ENCODE assay signal across 8 cellular contexts in genomic region chr14:93984987-93985410, GRCh38. TPM values are rescaled to one million over a fixed set of nuclear protein-coding genes. Genes with fewer than 3 reads are reported as not detected.
DNase-seq lines count a peak whose midpoint lies in the region; ATAC-seq, FAIRE-seq and TF ChIP-seq lines count a peak whose summit lies in the region.

No MANE protein-coding gene starts in this region.

- no peaks in the 10 kb centered on the region for H3K9me3 ChIP-seq in H1 (ENCODE audit: insufficient read depth in 2 of 2, low read depth in 1 of 2, low read length in 1 of 2)

- 62% methylated on average over 7 of the region's 7 CpGs; no CpG with 5 or more reads in 1 of the 2 experiments for WGBS in H1 (ENCODE audit: extremely low coverage in 1 of 2, insufficient coverage in 1 of 2, insufficient read length in 1 of 2, insufficient replicate concordance in 2 of 2, low coverage in 1 of 2, low lambda C conversion rate in 2 of 2, missing lambda C conversion rate in 1 of 2), 2 experiments

- no peak overlapping the region for H2BK120ac ChIP-seq in H1 (replicated peaks; ENCODE audit: low read depth, low read length)

- H3K27ac ChIP-seq in H1 (ENCODE audit: low read depth, low read length) = no peak overlapping the region

- H3K4me1 ChIP-seq in H1 (replicated peaks in 1 of 4; ENCODE audit: control insufficient read depth in 3 of 4, insufficient read depth in 4 of 4, low read length in 3 of 4) = peaks cover 0 to 14% (median 8%) of the 10 kb centered on the region in 4 experiments; a peak in 4 of 7 replicates

- H3K4me2 ChIP-seq in H1 (ENCODE audit: insufficient read depth in 1 of 2, low read depth in 2 of 2, low read length in 2 of 2) = no peak overlapping the region

- peak overlapping the region; percentile 61; the same call in 1 of the 2 replicates for H2BK20ac ChIP-seq in H1 (ENCODE audit: low read length)

- no peak overlapping the region for H3K9ac ChIP-seq in H1 (replicated peaks in 1 of 4; ENCODE audit: extremely low read depth in 1 of 4, low read depth in 3 of 4, low read length in 3 of 4)

- no peak overlapping the region for H3K4ac ChIP-seq in H1 (replicated peaks; ENCODE audit: insufficient read length, low read depth, low read length)

- no peak for TF ChIP-seq POLR2A in H1 (IDR thresholded peaks at IDR 0.05; ENCODE audit: control extremely low read depth in 1 of 2, low read depth in 2 of 2, low read length in 2 of 2)

- no peak overlapping the region for H3K23ac ChIP-seq in H1 (ENCODE audit: insufficient read length)

- TF ChIP-seq CTCF in H1 (IDR thresholded peaks at IDR 0.05; ENCODE audit: control extremely low read depth in 1 of 3, insufficient read depth in 1 of 3, low read depth in 1 of 3, low read length in 3 of 3) = peak; percentile 50 to 64 (median 62)

- no peaks in the 10 kb centered on the region for H4K20me1 ChIP-seq in H1 (replicated peaks in 1 of 2; ENCODE audit: control insufficient read depth in 1 of 2, insufficient read depth in 2 of 2, low read length in 2 of 2)

- H3K27me3 ChIP-seq in H1 (replicated peaks in 1 of 4; ENCODE audit: control insufficient read depth in 3 of 4, extremely low read depth in 1 of 4, insufficient read depth in 3 of 4, low read length in 3 of 4) = no peaks in the 10 kb centered on the region; a peak in 1 of 7 replicates

- no peak overlapping the region for H3K4me3 ChIP-seq in H1 (ENCODE audit: extremely low read depth in 1 of 4, insufficient read depth in 2 of 4, low read depth in 3 of 4, low read length in 4 of 4)

- H3K14ac ChIP-seq in H1 (ENCODE audit: insufficient read length) = no peak overlapping the region

- no peaks in the 10 kb centered on the region for H3K79me1 ChIP-seq in H1 (ENCODE audit: low read depth, low read length)

- no peak overlapping the region for H4K5ac ChIP-seq in H1 (ENCODE audit: insufficient read length, low read depth, low read length)

- 0 out of 2 replicates have a peak overlapping the region, but pooled peaks have one; percentile 5 for H4K8ac ChIP-seq in H1 (ENCODE audit: extremely low read depth, insufficient read depth, low read length)

- CTCF ChIA-PET in H1 (lab: Charles Lee; ENCODE audit: partially characterized antibody) = interaction anchor here (0.5 to 7.6 kb wide), 20 partner anchors 7 to 1683 kb away, joined by 3 to 108 read pairs (median 4); partner anchors contain the start of genes ASB2, CCDC197 and OTUB2

- no peak overlapping the region for H2BK15ac ChIP-seq in H1 (ENCODE audit: low read length)

- H3K79me2 ChIP-seq in H1 (ENCODE audit: control insufficient read depth in 1 of 2, insufficient read depth in 2 of 2, low read length in 2 of 2) = no peaks in the 10 kb centered on the region

- no peak for ATAC-seq in HG02885 (IDR thresholded peaks at IDR 0.05; ENCODE audit: poor library complexity, unreplicated experiment)
- no peak for ATAC-seq in HG03460 (IDR thresholded peaks at IDR 0.05; ENCODE audit: unreplicated experiment)
- no peak for ATAC-seq in HG03159 (IDR thresholded peaks at IDR 0.05; ENCODE audit: unreplicated experiment)

- peak overlapping the region; percentile 80; the same call in 1 of the 2 replicates for H2BK12ac ChIP-seq in H1 (ENCODE audit: low read depth, low read length)

- H2AK5ac ChIP-seq in H1 (ENCODE audit: low read depth, low read length) = peak overlapping the region; percentile 39; the same call in 1 of the 2 replicates

- H3K18ac ChIP-seq in H1 (ENCODE audit: extremely low read depth, low read length) = no peak overlapping the region; the same call in 1 of the 2 replicates

- peak; percentile 58 for FAIRE-seq in H1 (lab: Jason Lieb, UNC)

- TF ChIP-seq RAD21 in H1 (IDR thresholded peaks at IDR 0.05 in 1 of 2, conservative IDR thresholded peaks at IDR 0.05 in 1 of 2; ENCODE audit: low read depth in 2 of 2, low read length in 2 of 2) = peak; percentile 11 to 50; a peak in 2 of 4 replicates

- POLR2A ChIA-PET in H1 (lab: Charles Lee; ENCODE audit: partially characterized antibody) = interaction anchor here (0.7 kb wide), 1 partner anchor 1615 kb away, joined by 3 read pairs; no protein-coding TSS in a partner anchor

- H3K23me2 ChIP-seq in H1 (ENCODE audit: low read depth, low read length) = peaks cover 3% of the 10 kb centered on the region; the same call in 1 of the 2 replicates

- DNase-seq in EL (peak; percentile 86), MV-4-11 (lab: John Stamatoyannopoulos, UW) (peak; percentile 36), H1 (ENCODE audit: low read depth in 1 of 2, low spot score in 2 of 2) (peak in 1 of 2 experiments; percentile 65), occipital lobe (lab: John Stamatoyannopoulos, UW) (peak; percentile 65), NCI-H146 (lab: John Stamatoyannopoulos, UW) (no peak)

- H3K36me3 ChIP-seq in H1 (ENCODE audit: control insufficient read depth in 2 of 4, insufficient read depth in 4 of 4, low read length in 3 of 4) = no peaks in the 10 kb centered on the region

- no peak overlapping the region for H3K56ac ChIP-seq in H1 (replicated peaks; ENCODE audit: insufficient read length, low read depth, low read length)

- H2BK5ac ChIP-seq in H1 (ENCODE audit: low read depth, low read length) = peak overlapping the region; percentile 66; the same call in 1 of the 2 replicates

- no peak for TF ChIP-seq EP300 in H1 (IDR thresholded peaks at IDR 0.05; ENCODE audit: borderline replicate concordance in 1 of 2, low read depth in 2 of 2, low read length in 2 of 2)

- 0 out of 2 replicates have a peak overlapping the region, but pooled peaks have one; percentile 70 for H2AFZ ChIP-seq in H1 (ENCODE audit: low read length)

- peak overlapping the region; percentile 72 for H4K91ac ChIP-seq in H1 (replicated peaks; ENCODE audit: insufficient read length, low read length)

TF ChIP-seq in H1, 55 proteins besides CTCF, POLR2A, EP300 and RAD21 (continues in another document):
- TF ChIP-seq MAX (IDR thresholded peaks at IDR 0.05) = peak; percentile 91
- TF ChIP-seq RNF2 (IDR thresholded peaks at IDR 0.05; ENCODE audit: borderline replicate concordance, low read depth, low read length, missing control alignments, poor library complexity, severe bottlenecking) = no peak
- no peak for TF ChIP-seq MAFK (IDR thresholded peaks at IDR 0.05; ENCODE audit: low read depth, low read length)
- TF ChIP-seq SAP30 (IDR thresholded peaks at IDR 0.05; ENCODE audit: insufficient read depth, insufficient replicate concordance, low read length) = no peak
- TF ChIP-seq TAF1 (IDR thresholded peaks at IDR 0.05; ENCODE audit: low read depth, low read length) = no peak
- peak; percentile 67 for TF ChIP-seq E2F6 (IDR thresholded peaks at IDR 0.05)

RNA-seq across cellular contexts. Expression of gene ASB2, which starts 8.6 kb away (rescaled TPM):
- 0.77 and 1.0 TPM in 2 replicates for total RNA-seq in H1 (2021; fragmentation: NEBNext Ultra II Directional; extraction: Animal tissue kit (Norgen Biotek cat#: 25700))
- 2.1 and 3.2 TPM in 2 replicates for polyA plus RNA-seq in H1 (2011; rRNA removed)
- 1.3 TPM for polyA plus RNA-seq in H1 (2011; cell fraction: cytosol; rRNA removed)
- polyA plus RNA-seq in H1 (2011; cell fraction: nucleus; rRNA removed) = 0.91 TPM
- 0.37 to 0.97 TPM (median 0.77 TPM) in 4 replicates for polyA plus RNA-seq in H1 (2012, experiment 1 of 2)
- polyA plus RNA-seq in H1 (2012, experiment 2 of 2) = 0.47 TPM
- polyA plus RNA-seq in H1 (2013, experiment 1 of 2) = 0.83 TPM
- 1.2 TPM for polyA plus RNA-seq in H1 (2013, experiment 2 of 2)
- 1.2 and 2.1 TPM in 2 replicates for polyA minus RNA-seq in H1 (2011; rRNA and poly(A)+ RNA removed)
- polyA minus RNA-seq in H1 (2011; cell fraction: cytosol; rRNA and poly(A)+ RNA removed) = 3.7 TPM
- polyA minus RNA-seq in H1 (2011; cell fraction: nucleus; rRNA and poly(A)+ RNA removed) = 1.9 TPM
- not detected for total RNA-seq in occipital lobe

RNA-seq across cellular contexts. Expression of gene CCDC197, which starts 12.1 kb away (rescaled TPM):
- total RNA-seq in H1 (2021; fragmentation: NEBNext Ultra II Directional; extraction: Animal tissue kit (Norgen Biotek cat#: 25700)) = not detected in 2 replicates
- polyA plus RNA-seq in H1 (2011; rRNA removed) = not detected in 2 replicates
- polyA plus RNA-seq in H1 (2011; cell fraction: cytosol; rRNA removed) = not detected
- polyA plus RNA-seq in H1 (2011; cell fraction: nucleus; rRNA removed) = not detected
- not detected in 4 replicates for polyA plus RNA-seq in H1 (2012, experiment 1 of 2)
- polyA plus RNA-seq in H1 (2012, experiment 2 of 2) = not detected
- polyA plus RNA-seq in H1 (2013, experiment 1 of 2) = not detected
- polyA plus RNA-seq in H1 (2013, experiment 2 of 2) = not detected
- polyA minus RNA-seq in H1 (2011; rRNA and poly(A)+ RNA removed) = not detected in 2 replicates
- polyA minus RNA-seq in H1 (2011; cell fraction: cytosol; rRNA and poly(A)+ RNA removed) = not detected
- not detected for polyA minus RNA-seq in H1 (2011; cell fraction: nucleus; rRNA and poly(A)+ RNA removed)
- not detected for total RNA-seq in occipital lobe

RNA-seq across cellular contexts. Expression of gene OTUB2, which starts 41.1 kb away (rescaled TPM):
- total RNA-seq in H1 (2021; fragmentation: NEBNext Ultra II Directional; extraction: Animal tissue kit (Norgen Biotek cat#: 25700)) = 4.1 and 4.2 TPM in 2 replicates
- 2.2 and 2.6 TPM in 2 replicates for polyA plus RNA-seq in H1 (2011; rRNA removed)
- polyA plus RNA-seq in H1 (2011; cell fraction: cytosol; rRNA removed) = 2.1 TPM
- polyA plus RNA-seq in H1 (2011; cell fraction: nucleus; rRNA removed) = 3.1 TPM
- 2.8 to 4.1 TPM (median 3.5 TPM) in 4 replicates for polyA plus RNA-seq in H1 (2012, experiment 1 of 2)
- 5.0 TPM for polyA plus RNA-seq in H1 (2012, experiment 2 of 2)
- 2.3 TPM for polyA plus RNA-seq in H1 (2013, experiment 1 of 2)
- 2.1 TPM for polyA plus RNA-seq in H1 (2013, experiment 2 of 2)
- polyA minus RNA-seq in H1 (2011; rRNA and poly(A)+ RNA removed) = 7.9 and 8.0 TPM in 2 replicates
- 4.5 TPM for polyA minus RNA-seq in H1 (2011; cell fraction: cytosol; rRNA and poly(A)+ RNA removed)
- 5.9 TPM for polyA minus RNA-seq in H1 (2011; cell fraction: nucleus; rRNA and poly(A)+ RNA removed)
- total RNA-seq in occipital lobe = 5.6 TPM

RNA-seq across cellular contexts. Expression of gene FAM181A, which starts 57.9 kb away (rescaled TPM):
- total RNA-seq in H1 (2021; fragmentation: NEBNext Ultra II Directional; extraction: Animal tissue kit (Norgen Biotek cat#: 25700)) = not detected in 2 replicates
- not detected in 2 replicates for polyA plus RNA-seq in H1 (2011; rRNA removed)
- polyA plus RNA-seq in H1 (2011; cell fraction: cytosol; rRNA removed) = not detected
- not detected for polyA plus RNA-seq in H1 (2011; cell fraction: nucleus; rRNA removed)
- not detected in 4 replicates for polyA plus RNA-seq in H1 (2012, experiment 1 of 2)
- polyA plus RNA-seq in H1 (2012, experiment 2 of 2) = not detected
- polyA plus RNA-seq in H1 (2013, experiment 1 of 2) = not detected
- not detected for polyA plus RNA-seq in H1 (2013, experiment 2 of 2)
- not detected in 2 replicates for polyA minus RNA-seq in H1 (2011; rRNA and poly(A)+ RNA removed)
- not detected for polyA minus RNA-seq in H1 (2011; cell fraction: cytosol; rRNA and poly(A)+ RNA removed)
- polyA minus RNA-seq in H1 (2011; cell fraction: nucleus; rRNA and poly(A)+ RNA removed) = not detected
- 3.0 TPM for total RNA-seq in occipital lobe
